In the genomic region with DNA sequence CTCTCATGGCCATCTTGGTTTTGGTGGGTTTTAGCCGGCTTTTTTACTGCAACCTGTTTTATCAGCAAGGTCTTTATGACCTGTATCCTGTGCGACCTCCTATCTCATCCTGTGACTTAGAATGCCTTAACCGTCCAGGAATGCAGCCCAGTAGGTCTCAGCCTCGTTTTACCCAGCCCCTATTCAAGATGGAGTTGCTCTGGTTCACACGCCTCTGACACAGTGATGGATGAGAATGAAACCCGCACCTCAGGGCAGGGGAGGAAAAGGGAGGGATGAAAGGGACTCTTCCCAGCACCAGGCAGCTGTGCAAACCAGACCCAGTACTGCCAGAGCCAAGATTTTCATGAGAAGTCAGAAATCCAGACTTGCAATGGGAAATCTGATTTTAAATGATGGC, we compare ENCODE assay signal across 5 cellular contexts. TPM values are rescaled to one million over a fixed set of nuclear protein-coding genes. Genes with fewer than 3 reads are reported as not detected.
"Had no signal": no experiment of that assay in that cellular context is flagged by ENCODE, and none has a peak within 500 bp of the region (broad histone marks: within the 10 kb centered on the region; RNA-seq: fewer than 3 reads in every experiment).

No MANE protein-coding gene starts in this region.

RNA-seq across cellular contexts. Expression of a gene that starts 41.7 kb away (rescaled TPM):
- total RNA-seq: LHCN-M2, MCF 10A, NCI-H460, PC-3, SJSA1 had no signal
